In the genomic region with DNA sequence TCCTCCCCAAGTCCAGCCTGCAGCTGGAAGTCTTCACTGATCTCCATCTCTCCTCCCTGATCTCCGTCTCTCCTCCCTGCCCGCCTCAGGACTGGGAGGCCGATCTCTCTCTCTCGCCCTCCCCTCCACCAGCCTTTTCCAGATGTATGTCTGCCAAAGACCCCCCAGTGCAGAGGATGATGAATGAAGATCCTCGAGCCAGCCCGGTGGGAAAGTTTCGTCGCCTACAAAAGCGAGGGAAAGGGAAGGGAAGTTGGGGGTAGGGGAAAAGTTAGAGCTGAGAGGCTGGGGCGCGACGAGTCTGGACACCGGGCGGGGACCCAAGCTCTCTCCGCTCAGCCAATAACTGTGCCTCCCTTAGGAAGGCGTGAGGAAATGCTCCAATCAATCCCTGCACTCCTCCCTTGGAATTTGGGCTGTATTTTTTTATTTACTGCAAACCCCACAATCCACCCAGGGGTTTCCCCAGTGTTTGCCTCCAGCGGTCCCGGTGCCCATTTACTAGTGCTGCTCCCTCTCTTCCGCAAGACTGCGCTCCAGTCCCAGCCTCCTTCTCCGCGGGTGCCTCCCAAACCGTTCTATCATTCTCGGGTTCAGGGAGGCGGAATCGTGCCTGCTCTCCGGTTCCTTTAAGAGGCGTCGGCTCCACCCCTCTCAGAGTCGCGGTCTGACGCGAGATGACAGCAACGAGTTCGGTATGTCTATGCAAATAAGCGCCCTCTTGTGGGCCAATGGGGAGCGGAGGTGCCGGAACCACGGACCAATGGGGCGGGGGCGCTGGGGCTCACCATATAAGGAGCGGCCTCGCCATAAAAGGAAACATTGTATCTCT, we compare ENCODE assay signal across 8 cellular contexts. TPM values are rescaled to one million over a fixed set of nuclear protein-coding genes. Genes with fewer than 3 reads are reported as not detected.
DNase-seq lines count a peak whose midpoint lies in the region; TF ChIP-seq lines count a peak whose summit lies in the region.

Gene SRF, plus strand, starts transcription at position 818 of the 832 bp plus-strand sequence. CDS start 388 bp downstream, outside the sequence.

- H3K36me3 ChIP-seq in endocrine pancreas (ENCODE audit: control insufficient read depth, insufficient read depth, low read length) (peaks cover 3% of the 10 kb centered on the region), mesenchymal stem cell (ENCODE audit: control insufficient read depth in 1 of 2, insufficient read depth in 2 of 2, low read depth in 1 of 2, low read length in 2 of 2) (peaks cover 7% of the 10 kb centered on the region in 2 experiments)

- H3K4me3 ChIP-seq in endocrine pancreas (ENCODE audit: control insufficient read depth, insufficient read depth, low read length) (peak within 1 kb of the TSS; percentile 32), mesenchymal stem cell (ENCODE audit: insufficient read depth in 1 of 2, low read depth in 1 of 2, low read length in 2 of 2) (peak within 1 kb of the TSS; percentile 90)

- H3K9ac ChIP-seq in endocrine pancreas (ENCODE audit: control insufficient read depth, insufficient read depth, low read length) (peak within 1 kb of the TSS; percentile 88), mesenchymal stem cell (ENCODE audit: low read length) (peak within 1 kb of the TSS; percentile 94)

- H3K18ac ChIP-seq in mesenchymal stem cell (ENCODE audit: low read depth in 1 of 2, low read length in 2 of 2): peak within 1 kb of the TSS; percentile 89 to 95

- peak within 1 kb of the TSS; percentile 58 for H2AK5ac ChIP-seq in mesenchymal stem cell (ENCODE audit: low read length, severe bottlenecking)

- H4K91ac ChIP-seq in mesenchymal stem cell (ENCODE audit: low read length): peak within 1 kb of the TSS; percentile 96

- H3K4ac ChIP-seq in mesenchymal stem cell (ENCODE audit: low read depth in 1 of 2, low read length in 2 of 2): peak within 1 kb of the TSS; percentile 89 to 95

- peak within 1 kb of the TSS; percentile 90 for H2AFZ ChIP-seq in mesenchymal stem cell (ENCODE audit: low read depth, low read length)

- DNase-seq in CMK (ENCODE audit: low read depth): peak; percentile 97
- DNase-seq in GM20000 (ENCODE audit: low spot score): peak; percentile 95
- DNase-seq in HT1080 (ENCODE audit: low read depth): peak; percentile 99
- peak; percentile 100 for DNase-seq in NOMO-1 treated with DMSO at 0.1 percent for 48 hours (lab: John Stamatoyannopoulos, UW; ENCODE audit: unreplicated experiment)
- peak; percentile 97 to 98 for DNase-seq in activated CD8-positive, alpha-beta memory T cell treated with anti-CD3 and anti-CD28 coated beads for 4 hours (ENCODE audit: low read depth in 2 of 2)
- peak; percentile 100 for DNase-seq in mesenchymal stem cell
- DNase-seq in stimulated activated CD8-positive, alpha-beta memory T cell treated with anti-CD3 and anti-CD28 coated beads, Interleukin-12 subunit alpha, Interleukin-12 subunit beta, amount 100 ng/mL, for 4 hours (ENCODE audit: low read depth): peak; percentile 95

- H3K23ac ChIP-seq in mesenchymal stem cell (ENCODE audit: low read length in 2 of 2): peak within 1 kb of the TSS in 1 of 2 experiments; percentile 92

- H3K9me3 ChIP-seq in endocrine pancreas (ENCODE audit: control insufficient read depth, low read length) (no peaks in the 10 kb centered on the region), mesenchymal stem cell (ENCODE audit: control insufficient read depth, low read length) (no peaks in the 10 kb centered on the region)

- H3K4me1 ChIP-seq in endocrine pancreas (ENCODE audit: control insufficient read depth, insufficient read depth, low read length) (no peaks in the 10 kb centered on the region), mesenchymal stem cell (ENCODE audit: control insufficient read depth, insufficient read depth, low read depth, low read length) (peaks cover 22% of the 10 kb centered on the region)

- 0% methylated on average over 39 of the region's 43 CpGs for WGBS in mesenchymal stem cell

- peak within 1 kb of the TSS; percentile 74 to 95 for H3K14ac ChIP-seq in mesenchymal stem cell (ENCODE audit: low read length in 2 of 2)

- H2BK120ac ChIP-seq in mesenchymal stem cell (ENCODE audit: low read depth, low read length): peak within 1 kb of the TSS; percentile 97

- peaks cover 4% of the 10 kb centered on the region for H3K79me1 ChIP-seq in mesenchymal stem cell (replicated peaks; ENCODE audit: low read length, poor library complexity, severe bottlenecking)

- H3K27ac ChIP-seq in mesenchymal stem cell (ENCODE audit: low read length, poor library complexity, severe bottlenecking): peak within 1 kb of the TSS; percentile 97

- no peaks in the 10 kb centered on the region for H3K27me3 ChIP-seq in endocrine pancreas (ENCODE audit: control insufficient read depth, insufficient read depth, low read length)
- H3K27me3 ChIP-seq in mesenchymal stem cell (ENCODE audit: control insufficient read depth in 1 of 2, insufficient read depth in 1 of 2, low read length in 2 of 2): no peaks in the 10 kb centered on the region

- peak within 1 kb of the TSS; percentile 100 for H2BK15ac ChIP-seq in mesenchymal stem cell (ENCODE audit: low read depth, poor library complexity, severe bottlenecking)

- H2BK12ac ChIP-seq in mesenchymal stem cell (ENCODE audit: low read length in 2 of 2): peak within 1 kb of the TSS in 1 of 2 experiments; percentile 76

- no peak for TF ChIP-seq CTCF in GM20000 (IDR thresholded peaks at IDR 0.05; ENCODE audit: extremely low read depth, missing control alignments)

- peak within 1 kb of the TSS; percentile 94 for H3K4me2 ChIP-seq in mesenchymal stem cell (ENCODE audit: low read length, poor library complexity, severe bottlenecking)

- H2BK5ac ChIP-seq in mesenchymal stem cell (ENCODE audit: low read depth, low read length, poor library complexity, severe bottlenecking): peak within 1 kb of the TSS; percentile 96

- peak within 1 kb of the TSS; percentile 88 for H4K8ac ChIP-seq in mesenchymal stem cell (ENCODE audit: low read length)

RNA-seq across cellular contexts. Expression of gene SRF, which starts in this region (rescaled TPM):
- 32.8 and 35.5 TPM in 2 replicates for total RNA-seq in HT1080 (2014; rRNA removed; shearing (Covaris generic))
- 34.7 and 35.2 TPM in 2 replicates for polyA plus RNA-seq in HT1080 (2015; cell fraction: cytosol; rRNA removed)
- 29.6 and 36.6 TPM in 2 replicates for polyA plus RNA-seq in HT1080 (2015; cell fraction: nucleus; rRNA removed)
- 30.1 TPM for polyA plus RNA-seq in mesenchymal stem cell (2013, experiment 1 of 2)
- 29.6 TPM for polyA plus RNA-seq in mesenchymal stem cell (2013, experiment 2 of 2)

Comparison
In these comparisons a context has a peak if more than half of its experiments do, and no peak if none do; other contexts are left out.
1. Peak in every context shown above with its lines: DNase-seq, H3K4me3 ChIP-seq and H3K27ac ChIP-seq.